Comparison of ENCODE assay signal across 21 cellular contexts in the genomic region with DNA sequence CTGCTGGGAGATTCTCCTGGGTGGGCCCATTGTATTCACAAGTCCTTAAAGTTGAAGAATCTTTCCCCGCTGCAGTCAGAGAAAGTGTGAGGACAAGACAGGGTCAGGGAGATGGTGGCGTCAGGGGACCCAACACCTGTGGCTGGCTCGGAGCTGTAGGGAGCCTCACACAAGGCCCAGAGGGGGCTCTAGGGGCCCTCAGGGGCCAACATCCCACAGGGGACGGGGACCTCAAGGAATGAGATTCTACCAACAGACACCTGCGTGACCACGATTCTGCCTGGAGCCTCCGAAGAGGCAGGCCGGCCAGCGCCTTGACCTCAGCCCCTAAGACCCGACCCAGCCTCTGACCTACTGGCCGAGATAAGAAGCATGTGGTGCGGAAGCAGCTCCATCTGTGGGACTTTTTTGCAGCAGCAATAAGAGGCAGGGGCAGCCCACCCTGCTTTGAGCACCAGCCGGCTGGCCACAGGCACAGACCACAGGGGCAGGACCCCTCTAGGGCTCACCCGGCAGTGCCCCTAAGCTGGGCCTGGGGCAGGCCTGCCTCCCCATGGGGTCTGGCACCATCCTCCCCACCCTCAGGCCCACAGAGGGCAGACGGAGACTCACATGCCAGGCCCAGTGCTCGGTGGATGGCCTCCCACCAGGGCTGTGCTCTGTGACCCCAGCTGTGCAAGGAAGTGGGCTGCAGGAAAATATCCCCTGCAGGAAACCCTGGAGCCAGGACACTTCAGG. TPM values are rescaled to one million over a fixed set of nuclear protein-coding genes. Genes with fewer than 3 reads are reported as not detected.
A peak's percentile ranks its signal among the peaks of the same experiment; 100 is the strongest.
DNase-seq lines count a peak whose midpoint lies in the region; ATAC-seq and TF ChIP-seq lines count a peak whose summit lies in the region.
"Had no signal": no experiment of that assay in that cellular context is flagged by ENCODE, and none has a peak within 500 bp of the region (broad histone marks: within the 10 kb centered on the region; RNA-seq: fewer than 3 reads in every experiment).

No MANE protein-coding gene starts in this region.

- no peak overlapping the region for H3K18ac ChIP-seq in mesendoderm (ENCODE audit: low read length)

- no peak overlapping the region for H3K27ac Mint-ChIP-seq in stimulated activated memory B cell treated with anti-CD40 and anti-IgM and Interleukin-4, amounts not matched to agents 10 μg/mL and 1 μg/mL and 100 μg/mL, for 72 hours
- H3K27ac Mint-ChIP-seq: activated naive CD8-positive, alpha-beta T cell treated with anti-CD3 and anti-CD28 coated beads, Interleukin-2, amount 50 U/mL, for 24 hours; activated T-helper 17 cell treated with anti-CD3 and anti-CD28 coated beads, Interleukin-2, amount 50 U/mL, for 72 hours; brain had no signal

- no peak overlapping the region for H4K5ac ChIP-seq in mesendoderm (ENCODE audit: low read length)

- no peaks in the 10 kb centered on the region for H3K79me2 ChIP-seq in mesendoderm (ENCODE audit: control insufficient read depth, insufficient read depth, low read length)

- DNase-seq in activated CD4-positive, CD25-positive, alpha-beta regulatory T cell treated with anti-CD3 and anti-CD28 coated beads, Interleukin-2, amount 50 U/mL, for 72 hours: peak; percentile 27
- DNase-seq in activated CD4-positive, CD25-positive, alpha-beta regulatory T cell (lab: John Stamatoyannopoulos, UW): no peak
- peak; percentile 6 for DNase-seq in colonic mucosa
- peak; percentile 44 for DNase-seq in mesendoderm
- peak; percentile 1 for DNase-seq in testis
- DNase-seq in T-helper 1 cell: no peak
- DNase-seq: activated naive CD8-positive, alpha-beta T cell treated with anti-CD3 and anti-CD28 coated beads, Interleukin-2, amount 50 U/mL, for 24 hours; foreskin fibroblast; hypothalamus; IMR-90; NCI-H1694; NCI-H774; T-helper 9 cell had no signal

- H3K36me3 Mint-ChIP-seq in stimulated activated memory B cell treated with anti-CD40 and anti-IgM and Interleukin-4, amounts not matched to agents 10 μg/mL and 1 μg/mL and 100 μg/mL, for 72 hours: no peaks in the 10 kb centered on the region
- H3K36me3 Mint-ChIP-seq: brain had no signal

- ATAC-seq in stimulated activated memory B cell treated with anti-CD40 and anti-IgM and Interleukin-4, amounts not matched to agents 10 μg/mL and 1 μg/mL and 100 μg/mL, for 72 hours: no peak
- no peak for ATAC-seq in GM18861 (IDR thresholded peaks at IDR 0.05; ENCODE audit: unreplicated experiment)
- ATAC-seq: activated CD4-positive, CD25-positive, alpha-beta regulatory T cell treated with anti-CD3 and anti-CD28 coated beads, Interleukin-2, amount 50 U/mL, for 24 hours; activated naive CD8-positive, alpha-beta T cell treated with anti-CD3 and anti-CD28 coated beads, Interleukin-2, amount 50 U/mL, for 24 hours; activated T-helper 17 cell treated with anti-CD3 and anti-CD28 coated beads, Interleukin-2, amount 50 U/mL, for 72 hours had no signal

- H2BK15ac ChIP-seq in mesendoderm (replicated peaks; ENCODE audit: low read depth): no peak overlapping the region

- no peak overlapping the region for H2AK5ac ChIP-seq in mesendoderm (ENCODE audit: low read length)

- H3K36me3 ChIP-seq in colonic mucosa (no peaks in the 10 kb centered on the region), mesendoderm (ENCODE audit: control insufficient read depth, insufficient read depth, low read length) (no peaks in the 10 kb centered on the region), testis (ENCODE audit: low read depth, missing control alignments) (no peaks in the 10 kb centered on the region)
- H3K36me3 ChIP-seq: tibial artery had no signal

- H3K4me2 ChIP-seq in mesendoderm (ENCODE audit: low read length): no peak overlapping the region

- no peak overlapping the region for H2BK5ac ChIP-seq in mesendoderm (ENCODE audit: low read length)

- no peak for TF ChIP-seq CTCF in colonic mucosa (IDR thresholded peaks at IDR 0.05)
- TF ChIP-seq CTCF in testis (IDR thresholded peaks at IDR 0.05): no peak

- WGBS in mesendoderm (ENCODE audit: extremely low coverage, insufficient coverage, low lambda C conversion rate): no CpG with 5 or more reads among the region's 16 CpGs
- WGBS in testis, 2 donors: 83 to 100% methylated on average over 2 to 16 of the region's 16 CpGs

- H3K4me1 ChIP-seq in colonic mucosa (no peaks in the 10 kb centered on the region), mesendoderm (ENCODE audit: control insufficient read depth, low read depth, low read length) (no peaks in the 10 kb centered on the region), testis (no peaks in the 10 kb centered on the region)

- no peak overlapping the region for H3K4ac ChIP-seq in mesendoderm (ENCODE audit: low read depth, low read length)

- H4K8ac ChIP-seq in mesendoderm (ENCODE audit: low read depth, low read length): no peak overlapping the region

- no peak overlapping the region for H3K27ac ChIP-seq in colonic mucosa
- no peak overlapping the region for H3K27ac ChIP-seq in mesendoderm (ENCODE audit: low read depth, low read length)
- H3K27ac ChIP-seq in testis: no peak overlapping the region
- H3K27ac ChIP-seq: tibial artery had no signal

- intact Hi-C loops in colonic mucosa (cut with DNase I) (no loop called here), testis (cut with DNase I; ENCODE audit: low total_unique reads) (no loop called here)

- peaks cover 37% of the 10 kb centered on the region for H3K27me3 Mint-ChIP-seq in stimulated activated memory B cell treated with anti-CD40 and anti-IgM and Interleukin-4, amounts not matched to agents 10 μg/mL and 1 μg/mL and 100 μg/mL, for 72 hours
- H3K27me3 Mint-ChIP-seq: activated naive CD8-positive, alpha-beta T cell treated with anti-CD3 and anti-CD28 coated beads, Interleukin-2, amount 50 U/mL, for 24 hours; activated T-helper 17 cell treated with anti-CD3 and anti-CD28 coated beads, Interleukin-2, amount 50 U/mL, for 72 hours had no signal

- no peak for TF ChIP-seq POLR2A in testis (IDR thresholded peaks at IDR 0.05)

- peaks cover 6% of the 10 kb centered on the region for H3K4me1 Mint-ChIP-seq in stimulated activated memory B cell treated with anti-CD40 and anti-IgM and Interleukin-4, amounts not matched to agents 10 μg/mL and 1 μg/mL and 100 μg/mL, for 72 hours

- H3K4me3 ChIP-seq in colonic mucosa: no peak overlapping the region
- no peak overlapping the region for H3K4me3 ChIP-seq in mesendoderm (ENCODE audit: low read length)
- no peak overlapping the region for H3K4me3 ChIP-seq in testis
- H3K4me3 ChIP-seq: tibial artery had no signal

- no peak overlapping the region for H2BK120ac ChIP-seq in mesendoderm (ENCODE audit: low read depth, low read length)

- no peaks in the 10 kb centered on the region for H3K9me3 Mint-ChIP-seq in stimulated activated memory B cell treated with anti-CD40 and anti-IgM and Interleukin-4, amounts not matched to agents 10 μg/mL and 1 μg/mL and 100 μg/mL, for 72 hours
- H3K9me3 Mint-ChIP-seq: activated naive CD8-positive, alpha-beta T cell treated with anti-CD3 and anti-CD28 coated beads, Interleukin-2, amount 50 U/mL, for 24 hours; activated T-helper 17 cell treated with anti-CD3 and anti-CD28 coated beads, Interleukin-2, amount 50 U/mL, for 72 hours had no signal

- no peaks in the 10 kb centered on the region for H3K79me1 ChIP-seq in mesendoderm (ENCODE audit: low read length)

- H3K23ac ChIP-seq in mesendoderm (ENCODE audit: low read length): no peak overlapping the region

- H3K27me3 ChIP-seq in colonic mucosa (no peaks in the 10 kb centered on the region), mesendoderm (ENCODE audit: insufficient read depth, low read length, poor library complexity) (no peaks in the 10 kb centered on the region), testis (no peaks in the 10 kb centered on the region)

- H3K4me3 Mint-ChIP-seq in stimulated activated memory B cell treated with anti-CD40 and anti-IgM and Interleukin-4, amounts not matched to agents 10 μg/mL and 1 μg/mL and 100 μg/mL, for 72 hours: no peak overlapping the region
- H3K4me3 Mint-ChIP-seq: activated naive CD8-positive, alpha-beta T cell treated with anti-CD3 and anti-CD28 coated beads, Interleukin-2, amount 50 U/mL, for 24 hours; activated T-helper 17 cell treated with anti-CD3 and anti-CD28 coated beads, Interleukin-2, amount 50 U/mL, for 72 hours; brain had no signal

- H3K9ac ChIP-seq in colonic mucosa (ENCODE audit: low read depth in 2 of 2, low read length in 2 of 2) (no peak overlapping the region), mesendoderm (ENCODE audit: low read length) (no peak overlapping the region)

- H3K9me3 ChIP-seq in colonic mucosa: no peaks in the 10 kb centered on the region
- H3K9me3 ChIP-seq in testis: no peaks in the 10 kb centered on the region
- H3K9me3 ChIP-seq: tibial artery had no signal

- no peak overlapping the region for H3K56ac ChIP-seq in mesendoderm (ENCODE audit: low read length)

RNA-seq across cellular contexts. Expression of a gene that starts 13.2 kb away (rescaled TPM):
- total RNA-seq in colonic mucosa: 1 to 10 TPM; 1.0 to 1.9 TPM
- 6.9 TPM for polyA plus RNA-seq in mesendoderm (2013, experiment 1 of 2)
- polyA plus RNA-seq in mesendoderm (2013, experiment 2 of 2): 7.5 TPM
- total RNA-seq in testis: 10 to 100 TPM; 10.9 to 11.7 TPM
- 7.8 TPM for polyA plus RNA-seq in testis (ENCODE audit: insufficient read depth, low read depth, low replicate concordance)
- total RNA-seq: A172, MCF 10A had no signal

Comparison
In these comparisons a context has a peak if more than half of its experiments do, and no peak if none do; other contexts are left out.
1. DNase-seq: peak in activated CD4-positive, CD25-positive, alpha-beta regulatory T cell treated with anti-CD3 and anti-CD28 coated beads, Interleukin-2, amount 50 U/mL, for 72 hours (single experiment), colonic mucosa (single experiment), mesendoderm (single experiment) and testis (single experiment); none in activated CD4-positive, CD25-positive, alpha-beta regulatory T cell (0 of 4) and T-helper 1 cell (0 of 5).
2. RNA of a gene that starts 13.2 kb away (total RNA-seq): 10.9 to 11.7 TPM in testis; 1.0 to 1.9 TPM in colonic mucosa; every median in the first group is over 4 times any median in the second.